ENCODE assay signal across 15 cellular contexts in the genomic region with DNA sequence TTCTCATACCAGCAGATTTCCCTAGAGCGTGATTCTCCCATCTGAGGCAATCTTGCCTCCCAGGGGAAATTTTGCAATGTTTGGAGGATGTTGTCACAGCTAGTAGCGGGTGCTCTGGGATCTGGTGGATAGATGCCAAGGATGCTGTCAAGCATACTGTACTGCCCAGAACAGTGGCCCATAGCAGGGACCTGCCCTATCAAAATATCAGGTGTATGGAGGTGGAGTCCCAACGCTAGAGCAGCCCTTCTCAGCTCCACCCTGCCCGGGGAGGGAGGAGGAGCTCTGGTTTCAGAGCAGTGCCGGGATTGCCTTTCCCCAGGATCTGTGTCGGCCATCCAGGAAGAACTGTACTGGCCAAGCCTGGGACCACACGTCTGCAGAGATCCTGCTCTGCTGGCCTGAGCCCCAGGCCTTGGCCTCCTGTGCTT. TPM values are rescaled to one million over a fixed set of nuclear protein-coding genes. Genes with fewer than 3 reads are reported as not detected.
A peak's percentile ranks its signal among the peaks of the same experiment; 100 is the strongest.
DNase-seq lines count a peak whose midpoint lies in the region; ATAC-seq and TF ChIP-seq lines count a peak whose summit lies in the region.
"Had no signal": no experiment of that assay in that cellular context is flagged by ENCODE, and none has a peak within 500 bp of the region (broad histone marks: within the 10 kb centered on the region; RNA-seq: fewer than 3 reads in every experiment).

No MANE protein-coding gene starts in this region.

- POLR2A ChIA-PET in CD8-positive, alpha-beta memory T cell (lab: Charles Lee) = no interaction called here

- ATAC-seq in HG02588 (IDR thresholded peaks at IDR 0.05; ENCODE audit: unreplicated experiment) = no peak
- ATAC-seq: activated naive CD4-positive, alpha-beta T cell treated with anti-CD3 and anti-CD28 coated beads, Interleukin-2, amount 50 U/mL, for 72 hours had no signal

- TF ChIP-seq POLR2A in NB4 (IDR thresholded peaks at IDR 0.05; ENCODE audit: extremely low read depth, insufficient read length) (no peak), Peyer's patch (IDR thresholded peaks at IDR 0.05) (no peak)

- no peaks in the 10 kb centered on the region for H3K27me3 ChIP-seq in CD8-positive, alpha-beta memory T cell (ENCODE audit: insufficient read depth, low read length, poor library complexity, severe bottlenecking)
- no peaks in the 10 kb centered on the region for H3K27me3 ChIP-seq in Peyer's patch

- TF ChIP-seq CTCF in NB4 (IDR thresholded peaks at IDR 0.05; ENCODE audit: low read depth, low read length) (no peak), endothelial cell (IDR thresholded peaks at IDR 0.05; ENCODE audit: unreplicated experiment) (no peak), neural crest cell (conservative IDR thresholded peaks at IDR 0.05) (no peak), Peyer's patch (IDR thresholded peaks at IDR 0.05) (no peak)

- H3K27me3 Mint-ChIP-seq in endothelial cell (ENCODE audit: unreplicated experiment) = peaks cover 27% of the 10 kb centered on the region
- H3K27me3 Mint-ChIP-seq in neural crest cell (ENCODE audit: low read depth) = peaks cover 24% of the 10 kb centered on the region
- no peaks in the 10 kb centered on the region for H3K27me3 Mint-ChIP-seq in CD8-positive, alpha-beta memory T cell

- peaks cover 32% of the 10 kb centered on the region for H3K36me3 ChIP-seq in CD8-positive, alpha-beta memory T cell (ENCODE audit: insufficient read depth, low read length)
- peaks cover 0 to 72% (median 0%) of the 10 kb centered on the region in 3 donors for H3K36me3 ChIP-seq in Peyer's patch

- H3K9me3 ChIP-seq in CD8-positive, alpha-beta memory T cell (ENCODE audit: low read length) = no peaks in the 10 kb centered on the region
- no peaks in the 10 kb centered on the region for H3K9me3 ChIP-seq in Peyer's patch
- H3K9me3 ChIP-seq: HAP-1 had no signal

- H3K4me1 Mint-ChIP-seq in endothelial cell (ENCODE audit: unreplicated experiment) = peaks cover 8% of the 10 kb centered on the region
- peaks cover 16% of the 10 kb centered on the region for H3K4me1 Mint-ChIP-seq in neural crest cell
- H3K4me1 Mint-ChIP-seq in CD8-positive, alpha-beta memory T cell = peaks cover 6 to 8% (median 6%) of the 10 kb centered on the region in 3 donors

- H3K27ac ChIP-seq in CD8-positive, alpha-beta memory T cell (ENCODE audit: low read depth, low read length) = no peak overlapping the region
- no peak overlapping the region for H3K27ac ChIP-seq in Peyer's patch

- H3K36me3 Mint-ChIP-seq in endothelial cell (ENCODE audit: low read depth, unreplicated experiment) (peaks cover 30% of the 10 kb centered on the region), neural crest cell (ENCODE audit: low read depth) (peaks cover 26% of the 10 kb centered on the region)
- peaks cover 0 to 64% (median 6%) of the 10 kb centered on the region in 3 donors for H3K36me3 Mint-ChIP-seq in CD8-positive, alpha-beta memory T cell

- CTCF ChIA-PET in CD8-positive, alpha-beta memory T cell (lab: Charles Lee) = no interaction called here

- H3K4me3 Mint-ChIP-seq in endothelial cell (ENCODE audit: unreplicated experiment) (peak overlapping the region; percentile 54), neural crest cell (peak overlapping the region; percentile 67)
- H3K4me3 Mint-ChIP-seq in CD8-positive, alpha-beta memory T cell = no peak overlapping the region
- H3K4me3 Mint-ChIP-seq: mesothelial cell of epicardium had no signal

- H3K4me3 ChIP-seq in NB4 (ENCODE audit: low read depth, low read length) (no peak overlapping the region), Peyer's patch (no peak overlapping the region)
- no peak overlapping the region for H3K4me3 ChIP-seq in CD8-positive, alpha-beta memory T cell (ENCODE audit: low read length)
- H3K4me3 ChIP-seq: HAP-1 had no signal

- H3K27ac Mint-ChIP-seq in endothelial cell (ENCODE audit: unreplicated experiment) = no peak overlapping the region
- no peak overlapping the region for H3K27ac Mint-ChIP-seq in neural crest cell (ENCODE audit: unreplicated experiment)
- peak overlapping the region in 1 of 8 donors; percentile 23 for H3K27ac Mint-ChIP-seq in CD8-positive, alpha-beta memory T cell
- H3K27ac Mint-ChIP-seq: mesothelial cell of epicardium had no signal

- H3K4me1 ChIP-seq in CD8-positive, alpha-beta memory T cell (ENCODE audit: insufficient read depth, low read length) = peaks cover 3% of the 10 kb centered on the region
- peaks cover 0 to 4% (median 2%) of the 10 kb centered on the region in 4 donors for H3K4me1 ChIP-seq in Peyer's patch

- H3K9me3 Mint-ChIP-seq in endothelial cell (ENCODE audit: unreplicated experiment) (no peaks in the 10 kb centered on the region), neural crest cell (no peaks in the 10 kb centered on the region)
- H3K9me3 Mint-ChIP-seq in CD8-positive, alpha-beta memory T cell = no peaks in the 10 kb centered on the region
- H3K9me3 Mint-ChIP-seq: activated naive CD4-positive, alpha-beta T cell treated with anti-CD3 and anti-CD28 coated beads, Interleukin-2, amount 50 U/mL, for 72 hours; mesothelial cell of epicardium had no signal

- DNase-seq in GM03348 (ENCODE audit: low spot score) (peak; percentile 44), NB4 (ENCODE audit: low read depth) (peak; percentile 84), endothelial cell (ENCODE audit: low spot score) (no peak), neural crest cell (ENCODE audit: low read depth, low spot score) (no peak), Peyer's patch (no peak)
- no peak for DNase-seq in CD8-positive, alpha-beta memory T cell
- DNase-seq: activated CD8-positive, alpha-beta memory T cell treated with anti-CD3 and anti-CD28 coated beads for 24 hours; COR-L47; effector CD4-positive, alpha-beta T cell; KBM-7; NCI-H2029 had no signal

RNA-seq across cellular contexts. Expression of a gene that starts 10.9 kb away (rescaled TPM):
- total RNA-seq in endothelial cell (ENCODE audit: unreplicated experiment) = 32.5 TPM
- total RNA-seq in neural crest cell = 74.0 and 85.0 TPM in 2 replicates
- 10 to 100 TPM; 76.1 to 80.1 TPM for total RNA-seq in CD8-positive, alpha-beta memory T cell
- polyA plus RNA-seq in CD8-positive, alpha-beta memory T cell = 32.2 TPM
- 10 to 100 TPM; 25.9 to 85.0 (median 38.3) TPM for total RNA-seq in Peyer's patch

RNA-seq across cellular contexts. Expression of a gene that starts 27.5 kb away (rescaled TPM):
- 184 TPM for total RNA-seq in endothelial cell (ENCODE audit: unreplicated experiment)
- total RNA-seq in neural crest cell = 117 TPM in 2 replicates
- 100 to 1,000 TPM; 154 to 165 TPM for total RNA-seq in CD8-positive, alpha-beta memory T cell
- polyA plus RNA-seq in CD8-positive, alpha-beta memory T cell = 105 TPM
- total RNA-seq in Peyer's patch = 100 to 1,000 TPM; 353 to 827 (median 464) TPM

RNA-seq across cellular contexts. Expression of a gene that starts 36.2 kb away (rescaled TPM):
- total RNA-seq in endothelial cell (ENCODE audit: unreplicated experiment) (330 TPM), neural crest cell (848 and 861 TPM in 2 replicates), Peyer's patch (100 to 1,000 TPM in 3 of 4 donors, 10 to 100 TPM in 1; 73.4 to 227 (median 139) TPM)
- 100 to 1,000 TPM; 471 to 475 TPM for total RNA-seq in CD8-positive, alpha-beta memory T cell
- 100.0 TPM for polyA plus RNA-seq in CD8-positive, alpha-beta memory T cell

Comparison
In these comparisons a context has a peak if more than half of its experiments do, and no peak if none do; other contexts are left out.
1. DNase-seq: peak in GM03348 (single experiment) and NB4 (single experiment); none in endothelial cell (single experiment), neural crest cell (single experiment), CD8-positive, alpha-beta memory T cell (0 of 5) and Peyer's patch (0 of 3).
2. H3K4me3 Mint-ChIP-seq: peak in endothelial cell (single experiment) and neural crest cell (single experiment); none in CD8-positive, alpha-beta memory T cell (0 of 7).